Comparison of ENCODE assay signal across 9 cellular contexts in the genomic region with DNA sequence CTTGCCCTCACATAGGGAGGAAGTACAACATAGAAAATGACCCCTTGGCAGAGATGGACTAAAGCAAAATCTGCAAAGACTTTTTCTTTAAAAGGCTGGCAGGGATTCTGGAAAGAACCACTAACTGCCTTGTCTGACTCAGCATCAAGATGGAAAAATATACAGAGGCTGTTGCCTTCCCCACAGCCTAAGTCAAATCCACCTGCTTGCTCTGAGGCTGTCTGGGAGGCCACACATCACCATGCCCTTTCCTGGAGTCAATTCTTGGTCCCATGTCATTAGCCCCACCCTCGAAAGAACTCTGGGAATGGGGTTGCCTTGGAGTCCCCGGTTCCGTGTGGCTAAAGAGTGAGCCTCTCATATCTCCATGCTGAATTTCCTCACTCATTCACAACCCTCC. TPM values are rescaled to one million over a fixed set of nuclear protein-coding genes. Genes with fewer than 3 reads are reported as not detected.
DNase-seq lines count a peak whose midpoint lies in the region; ATAC-seq, FAIRE-seq and TF ChIP-seq lines count a peak whose summit lies in the region.
"Had no signal": no experiment of that assay in that cellular context is flagged by ENCODE, and none has a peak within 500 bp of the region (broad histone marks: within the 10 kb centered on the region; RNA-seq: fewer than 3 reads in every experiment).

No MANE protein-coding gene starts in this region.

- peaks cover 28% of the 10 kb centered on the region for H3F3A ChIP-seq in MM.1S (ENCODE audit: insufficient read depth, low read length)

- H3K36me3 ChIP-seq in MM.1S (replicated peaks; ENCODE audit: insufficient read depth, low read length) = no peaks in the 10 kb centered on the region

- peaks cover 58% of the 10 kb centered on the region for H3K4me1 Mint-ChIP-seq in central memory CD8-positive, alpha-beta T cell
- H3K4me1 Mint-ChIP-seq in natural killer cell treated with Interleukin-12 subunit alpha and Interleukin-12 subunit beta and Interleukin-15 and Interleukin-18, amount 100 ng/mL, for 72 hours (ENCODE audit: low read depth in 2 of 2) = peaks cover 72 to 79% of the 10 kb centered on the region in 2 donors

- H3K4me2 ChIP-seq in MM.1S (ENCODE audit: low read depth, low read length) = peak overlapping the region; percentile 83

- H3K79me2 ChIP-seq in MM.1S (ENCODE audit: low read length) = no peaks in the 10 kb centered on the region

- H3K4me1 ChIP-seq in MM.1S (ENCODE audit: low read length) = peaks cover 56% of the 10 kb centered on the region

- H2AFZ ChIP-seq in MM.1S (ENCODE audit: low read length) = peak overlapping the region; percentile 44

- peak overlapping the region; percentile 92 for H3K27ac ChIP-seq in MM.1S (ENCODE audit: low read length)

- no peaks in the 10 kb centered on the region for H3K27me3 ChIP-seq in MM.1S (replicated peaks; ENCODE audit: insufficient read depth, low read length)

- no peaks in the 10 kb centered on the region for H3K27me3 Mint-ChIP-seq in central memory CD8-positive, alpha-beta T cell
- H3K27me3 Mint-ChIP-seq in natural killer cell treated with Interleukin-12 subunit alpha and Interleukin-12 subunit beta and Interleukin-15 and Interleukin-18, amount 100 ng/mL, for 72 hours = no peaks in the 10 kb centered on the region

- H3K9me3 Mint-ChIP-seq in central memory CD8-positive, alpha-beta T cell = no peaks in the 10 kb centered on the region
- H3K9me3 Mint-ChIP-seq in natural killer cell treated with Interleukin-12 subunit alpha and Interleukin-12 subunit beta and Interleukin-15 and Interleukin-18, amount 100 ng/mL, for 72 hours = no peaks in the 10 kb centered on the region

- no peaks in the 10 kb centered on the region for H4K20me1 ChIP-seq in MM.1S (ENCODE audit: insufficient read depth, low read length)

- H3K9me2 ChIP-seq in MM.1S (replicated peaks; ENCODE audit: insufficient read depth, low read length) = no peaks in the 10 kb centered on the region

- peak overlapping the region; percentile 52 for H3K9ac ChIP-seq in MM.1S (ENCODE audit: low read length)

- peaks cover 13% of the 10 kb centered on the region for H3K36me3 Mint-ChIP-seq in central memory CD8-positive, alpha-beta T cell (ENCODE audit: insufficient read depth)
- peaks cover 6% of the 10 kb centered on the region for H3K36me3 Mint-ChIP-seq in natural killer cell treated with Interleukin-12 subunit alpha and Interleukin-12 subunit beta and Interleukin-15 and Interleukin-18, amount 100 ng/mL, for 72 hours

- no peak for ATAC-seq in central memory CD8-positive, alpha-beta T cell (replicated peaks; ENCODE audit: extremely low read depth, poor library complexity, severe bottlenecking)
- no peak for ATAC-seq in natural killer cell treated with Interleukin-12 subunit alpha and Interleukin-12 subunit beta and Interleukin-15 and Interleukin-18, amount 100 ng/mL, for 72 hours
- no peak for ATAC-seq in HG03460 (IDR thresholded peaks at IDR 0.05; ENCODE audit: unreplicated experiment)

- H3K4me3 Mint-ChIP-seq in central memory CD8-positive, alpha-beta T cell = peak overlapping the region; percentile 29
- H3K4me3 Mint-ChIP-seq in natural killer cell treated with Interleukin-12 subunit alpha and Interleukin-12 subunit beta and Interleukin-15 and Interleukin-18, amount 100 ng/mL, for 72 hours = peak overlapping the region; percentile 73

- no peak for TF ChIP-seq POLR2A in GM12892 (IDR thresholded peaks at IDR 0.05; ENCODE audit: low read depth, low read length)

- H3K27ac Mint-ChIP-seq in central memory CD8-positive, alpha-beta T cell (ENCODE audit: low read depth) = peak overlapping the region; percentile 82
- peak overlapping the region; percentile 97 for H3K27ac Mint-ChIP-seq in natural killer cell treated with Interleukin-12 subunit alpha and Interleukin-12 subunit beta and Interleukin-15 and Interleukin-18, amount 100 ng/mL, for 72 hours

- no peak for FAIRE-seq in GM12892 (lab: Jason Lieb, UNC)

- no peak for TF ChIP-seq CTCF in MM.1S (IDR thresholded peaks at IDR 0.05; ENCODE audit: low read length)

- no peak overlapping the region for H3K4me3 ChIP-seq in MM.1S (ENCODE audit: low read length)

- DNase-seq in AG08396 (ENCODE audit: low spot score) (peak; percentile 46), MM.1S (no peak), GM12892 (ENCODE audit: insufficient read length) (no peak), GM19238 (ENCODE audit: insufficient read length, low spot score) (no peak), HK-2 (ENCODE audit: unreplicated experiment) (no peak)
- DNase-seq in central memory CD8-positive, alpha-beta T cell (ENCODE audit: low spot score in 2 of 2) = no peak
- no peak for DNase-seq in natural killer cell treated with Interleukin-12 subunit alpha and Interleukin-12 subunit beta and Interleukin-15 and Interleukin-18, amount 100 ng/mL, for 72 hours (ENCODE audit: low spot score)
- DNase-seq: T1000 had no signal

- H3K9me3 ChIP-seq in MM.1S (replicated peaks; ENCODE audit: insufficient read depth, low read length) = no peaks in the 10 kb centered on the region

RNA-seq across cellular contexts. Expression of gene BMP10, which starts 39.5 kb away (rescaled TPM):
- total RNA-seq in natural killer cell treated with Interleukin-12 subunit alpha and Interleukin-12 subunit beta and Interleukin-15 and Interleukin-18, amount 100 ng/mL, for 72 hours = not detected
- polyA plus RNA-seq in GM12892 (2012; ENCODE audit: missing spikeins) = not detected
